ENCODE assay signal across 23 cellular contexts in genomic region chr7:57218196-57218716, GRCh38.
"Had no signal": no experiment of that assay in that cellular context is flagged by ENCODE, and none has a peak within 500 bp of the region (broad histone marks: within the 10 kb centered on the region; RNA-seq: fewer than 3 reads in every experiment).

No MANE protein-coding gene starts in this region.

- H3K4me1 Mint-ChIP-seq: endodermal cell, immature natural killer cell, memory B cell had no signal

- H3K27me3 Mint-ChIP-seq: dendritic cell treated with granulocyte-macrophage colony-stimulating factor and Interleukin-4, amounts not matched to agents 40 ng/mL and 50 ng/mL, for 4 days; effector memory CD8-positive, alpha-beta T cell; memory B cell; naive B cell had no signal

- H3K27me3 ChIP-seq: colonic mucosa, esophagus muscularis mucosa, foreskin keratinocyte, gastroesophageal sphincter, heart left ventricle, hepatocyte, left lung had no signal

- H3K36me3 Mint-ChIP-seq: memory B cell had no signal

- H3K4me1 ChIP-seq: colonic mucosa, esophagus muscularis mucosa, foreskin keratinocyte, gastroesophageal sphincter, heart left ventricle, left lung had no signal

- H3K27ac Mint-ChIP-seq: dendritic cell treated with granulocyte-macrophage colony-stimulating factor and Interleukin-4, amounts not matched to agents 40 ng/mL and 50 ng/mL, for 4 days; effector memory CD8-positive, alpha-beta T cell; endodermal cell; immature natural killer cell; memory B cell; naive B cell had no signal

- ATAC-seq: effector memory CD8-positive, alpha-beta T cell; foreskin keratinocyte; gastroesophageal sphincter; heart left ventricle; left cardiac atrium; left lung; left ventricle myocardium superior; mucosa of descending colon had no signal

- H3K36me3 ChIP-seq: colonic mucosa, esophagus muscularis mucosa, gastroesophageal sphincter, heart left ventricle, left lung had no signal

- H3K27ac ChIP-seq: colonic mucosa, esophagus muscularis mucosa, foreskin keratinocyte, gastroesophageal sphincter, heart left ventricle, hepatocyte, left lung had no signal

- H3K9me3 ChIP-seq: colonic mucosa had no signal

- DNase-seq: colonic mucosa; cortex of kidney; effector CD8-positive, alpha-beta T cell; effector memory CD8-positive, alpha-beta T cell; endodermal cell; foreskin keratinocyte; heart left ventricle; hypothalamus; immature natural killer cell; islet precursor cell; left cardiac atrium; left lung; left ventricle myocardium superior; mammary epithelial cell; mesendoderm; naive B cell had no signal

- H3K4me3 ChIP-seq: colonic mucosa, esophagus muscularis mucosa, gastroesophageal sphincter, heart left ventricle, hepatocyte, left lung, lung, mucosa of descending colon had no signal

- H3K4me3 Mint-ChIP-seq: dendritic cell treated with granulocyte-macrophage colony-stimulating factor and Interleukin-4, amounts not matched to agents 40 ng/mL and 50 ng/mL, for 4 days; effector memory CD8-positive, alpha-beta T cell; endodermal cell; immature natural killer cell; memory B cell had no signal
